ENCODE assay signal across 1 cellular context in the genomic region with DNA sequence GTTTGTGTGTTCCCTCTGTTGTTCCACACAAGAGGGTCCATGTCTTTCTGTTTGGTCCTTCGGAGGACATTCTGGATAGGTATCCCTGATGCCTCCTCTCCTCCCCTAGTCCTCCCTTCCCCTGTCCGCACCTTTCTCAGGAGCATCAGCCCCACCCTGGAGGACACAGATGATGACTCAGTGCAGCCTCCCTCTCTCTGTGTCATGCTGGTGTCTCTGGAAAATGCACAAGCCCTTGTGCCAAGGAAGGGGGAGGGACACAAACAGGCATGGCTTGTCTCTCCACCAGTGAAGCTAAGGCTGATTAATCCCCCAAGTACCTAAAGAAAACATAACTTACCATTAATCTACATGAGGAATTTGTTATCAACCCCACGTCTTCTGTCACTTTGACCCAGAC.
A peak's percentile ranks its signal among the peaks of the same experiment; 100 is the strongest.
TF ChIP-seq lines count a peak whose summit lies in the region.

No MANE protein-coding gene starts in this region.

TF ChIP-seq in HepG2, 621 proteins besides CTCF, POLR2A, EP300 and RAD21:
- TF ChIP-seq ZNF546 (CRISPR knock-in tag; conservative IDR thresholded peaks at IDR 0.05) = no peak
- peak; percentile 61 for TF ChIP-seq FOSL2 (CRISPR knock-in tag; IDR thresholded peaks at IDR 0.05)
